In the genomic region with DNA sequence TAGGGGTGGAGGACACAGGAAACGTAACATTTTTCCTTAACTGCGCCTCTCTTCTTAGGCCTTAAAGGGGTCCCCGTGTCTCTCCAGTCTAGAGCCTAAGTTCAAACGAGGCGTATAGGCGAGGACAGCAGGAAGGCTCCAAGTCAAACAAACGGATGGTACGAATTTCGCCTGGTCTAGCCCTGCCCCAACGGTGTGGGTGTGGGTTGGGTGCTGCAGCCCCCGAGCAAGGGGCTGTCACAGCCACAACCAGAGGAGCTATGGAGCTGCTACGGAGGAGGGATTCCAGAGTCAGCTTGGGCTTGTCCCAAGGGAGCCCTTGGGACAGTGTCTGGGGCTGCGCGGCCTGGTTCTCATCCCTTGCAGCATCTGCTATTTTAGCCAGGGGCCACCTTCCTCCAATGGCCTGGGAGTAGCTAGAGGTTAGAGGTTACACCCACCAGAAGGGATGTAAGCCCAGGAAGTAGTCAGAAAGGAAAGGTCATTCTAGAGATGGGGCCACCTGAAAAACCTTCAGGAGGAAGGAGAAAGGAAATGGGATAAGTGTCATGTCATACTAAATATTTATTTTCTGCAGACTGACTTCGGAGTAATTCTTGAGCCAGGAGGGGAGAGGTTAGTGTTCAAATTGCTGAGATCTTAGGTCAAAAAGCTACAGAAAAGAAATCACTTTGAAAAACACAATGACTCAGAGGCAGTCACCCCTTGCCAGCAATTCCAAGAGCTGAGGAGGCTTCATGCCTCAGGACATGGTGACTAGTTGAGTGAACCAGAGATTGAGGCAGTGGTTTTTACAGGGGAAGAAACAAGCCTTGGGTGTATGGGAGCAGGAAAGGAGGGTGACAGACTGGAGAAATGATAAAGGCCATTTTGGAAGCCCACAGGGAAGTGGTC, we compare ENCODE assay signal across 8 cellular contexts. TPM values are rescaled to one million over a fixed set of nuclear protein-coding genes. Genes with fewer than 3 reads are reported as not detected.
DNase-seq lines count a peak whose midpoint lies in the region; ATAC-seq and TF ChIP-seq lines count a peak whose summit lies in the region.

No MANE protein-coding gene starts in this region.

- no peaks in the 10 kb centered on the region for H3K79me2 ChIP-seq in HCT116 (ENCODE audit: insufficient read depth, low read length)

- H3K27ac Mint-ChIP-seq in activated CD4-positive, alpha-beta T cell treated with anti-CD3 and anti-CD28 coated beads, Interleukin-2, amount 10 ng/mL, durations not matched to agents 7 days and 5 days, result peak overlapping the region; percentile 97

- POLR2A ChIA-PET in BJ (lab: Charles Lee), result interaction anchor here (0.5 to 1.1 kb wide), 3 partner anchors 39 to 278 kb away, joined by 3 to 9 read pairs (median 3); a partner anchor contains a TSS
- POLR2A ChIA-PET in HCT116 (lab: Charles Lee), result interaction anchor here (0.6 to 4.0 kb wide), 9 partner anchors 8 to 278 kb away, joined by 3 to 24 read pairs (median 5); a partner anchor contains a TSS
- POLR2A ChIA-PET in activated CD4-positive, alpha-beta T cell treated with anti-CD3 and anti-CD28 coated beads, Interleukin-2, amount 10 ng/mL, durations not matched to agents 7 days and 5 days (lab: Charles Lee), result interaction anchor here (0.6 to 2.2 kb wide), 4 partner anchors 22 to 217 kb away, joined by 3 to 7 read pairs (median 4); a partner anchor contains a TSS

- peak overlapping the region; percentile 56 for H3K4me3 ChIP-seq in BJ (ENCODE audit: low read depth, low read length)
- peak overlapping the region; percentile 74 to 85 for H3K4me3 ChIP-seq in HCT116 (replicated peaks in 1 of 2; ENCODE audit: low read depth in 1 of 2, low read length in 2 of 2)
- peak overlapping the region; percentile 64 to 87 for H3K4me3 ChIP-seq in foreskin fibroblast (ENCODE audit: low read depth in 1 of 2, low read length in 2 of 2)
- H3K4me3 ChIP-seq in ovary, result peak overlapping the region; percentile 62

- H4K20me1 ChIP-seq in HCT116 (ENCODE audit: insufficient read depth), result no peaks in the 10 kb centered on the region

- H3K9ac ChIP-seq in HCT116 (ENCODE audit: low read length), result peak overlapping the region; percentile 88

- DNase-seq in BJ (ENCODE audit: low read depth), result peak; percentile 75
- no peak for DNase-seq in HCT116 (ENCODE audit: low read depth, low spot score)
- peak; percentile 10 for DNase-seq in activated CD4-positive, alpha-beta T cell treated with anti-CD3 and anti-CD28 coated beads, Interleukin-2, amount 10 ng/mL, durations not matched to agents 7 days and 5 days
- peak; percentile 88 to 94 for DNase-seq in foreskin fibroblast
- DNase-seq in ovary, result peak in 3 of 5 donors; percentile 41 to 53 (median 47)
- no peak for DNase-seq in SIG-M5 (lab: John Stamatoyannopoulos, UW)
- no peak for DNase-seq in hippocampal formation (lab: John Stamatoyannopoulos, UW)

- CTCF ChIA-PET in BJ (lab: Yijun Ruan, JAX), result interaction anchor here (0.7 to 4.2 kb wide), 19 partner anchors 10 to 276 kb away, joined by 3 to 33 read pairs (median 5); a partner anchor contains a TSS
- CTCF ChIA-PET in HCT116 (lab: Charles Lee), result interaction anchor here (0.7 to 4.3 kb wide), 9 partner anchors 11 to 235 kb away, joined by 3 to 49 read pairs (median 10); no protein-coding TSS in a partner anchor
- CTCF ChIA-PET in activated CD4-positive, alpha-beta T cell treated with anti-CD3 and anti-CD28 coated beads, Interleukin-2, amount 10 ng/mL, durations not matched to agents 7 days and 5 days (lab: Charles Lee), result interaction anchor here (0.7 to 4.3 kb wide), 16 partner anchors 12 to 130 kb away, joined by 3 to 30 read pairs (median 8); a partner anchor contains a TSS

- no peaks in the 10 kb centered on the region for H3K9me3 ChIP-seq in HCT116 (ENCODE audit: control insufficient read depth in 1 of 2, insufficient read depth in 1 of 2, low read depth in 1 of 2, low read length in 2 of 2)
- no peaks in the 10 kb centered on the region for H3K9me3 ChIP-seq in ovary

- BruUV-seq in HCT116 (replicated peaks; lab: Mats Ljungman, UMichigan), result TSS peak; percentile 75

- peak overlapping the region; percentile 90 for H3K27ac ChIP-seq in HCT116 (ENCODE audit: low read depth, low read length)
- H3K27ac ChIP-seq in ovary, result peak overlapping the region; percentile 78 to 84

- H2AFZ ChIP-seq in HCT116 (ENCODE audit: low read depth, low read length, poor library complexity, severe bottlenecking), result no peak overlapping the region

- TF ChIP-seq CTCF in BJ (IDR thresholded peaks at IDR 0.05; ENCODE audit: insufficient read depth, low read depth, low read length) (no peak), HCT116 (IDR thresholded peaks at IDR 0.05 in 2 of 3, conservative IDR thresholded peaks at IDR 0.05 in 1 of 3; ENCODE audit: borderline replicate concordance in 1 of 3, insufficient read depth in 1 of 3, low read depth in 2 of 3, low read length in 2 of 3) (no peak), foreskin fibroblast (IDR thresholded peaks at IDR 0.05; ENCODE audit: low read depth, low read length) (no peak), ovary (IDR thresholded peaks at IDR 0.05) (no peak)

- H3K27me3 ChIP-seq in BJ (ENCODE audit: control insufficient read depth, insufficient read depth, low read length) (no peaks in the 10 kb centered on the region), HCT116 (ENCODE audit: insufficient read depth, low read length) (no peaks in the 10 kb centered on the region), ovary (no peaks in the 10 kb centered on the region)

- RAD21 ChIA-PET in HCT116 (lab: Charles Lee; ENCODE audit: low non-redundant PET in 1 of 2, low total read pairs in 2 of 2, uncharacterized antibody in 2 of 2, unreplicated experiment in 2 of 2), result no interaction called here

- H3K36me3 Mint-ChIP-seq in activated CD4-positive, alpha-beta T cell treated with anti-CD3 and anti-CD28 coated beads, Interleukin-2, amount 10 ng/mL, durations not matched to agents 7 days and 5 days (ENCODE audit: low read depth), result peaks cover 28% of the 10 kb centered on the region

- peak overlapping the region; percentile 86 for H3K4me3 Mint-ChIP-seq in activated CD4-positive, alpha-beta T cell treated with anti-CD3 and anti-CD28 coated beads, Interleukin-2, amount 10 ng/mL, durations not matched to agents 7 days and 5 days

- no peak for TF ChIP-seq EP300 in ovary (IDR thresholded peaks at IDR 0.05)

- intact Hi-C loops in HCT116 (cut with micrococcal nuclease), result loop anchor here (1.0 to 2.0 kb wide), 4 partner anchors 45 to 250 kb away; a partner anchor contains a TSS
- intact Hi-C loops in ovary (cut with DNase I), result loop anchor here (2.0 to 10.0 kb wide), 5 partner anchors 87 to 245 kb away; a partner anchor contains a TSS

- ATAC-seq in HCT116 (peak; percentile 2; the same call in 1 of the 2 replicates), GM19463 (IDR thresholded peaks at IDR 0.05; ENCODE audit: unreplicated experiment) (no peak)

- no peaks in the 10 kb centered on the region for H3K9me2 ChIP-seq in HCT116 (ENCODE audit: insufficient read depth)

- peaks cover 4% of the 10 kb centered on the region for H3K27me3 Mint-ChIP-seq in activated CD4-positive, alpha-beta T cell treated with anti-CD3 and anti-CD28 coated beads, Interleukin-2, amount 10 ng/mL, durations not matched to agents 7 days and 5 days

- TF ChIP-seq POLR2A in HCT116 (IDR thresholded peaks at IDR 0.05; ENCODE audit: borderline replicate concordance, extremely low read depth, insufficient read depth, insufficient read length) (no peak), ovary (IDR thresholded peaks at IDR 0.05) (no peak)

- 9 to 17% (median 12%) methylated on average over 14 to 15 of the region's 15 CpGs for WGBS in ovary, 3 donors

- peaks cover 16 to 38% of the 10 kb centered on the region in 2 experiments for H3K4me1 ChIP-seq in HCT116 (ENCODE audit: control insufficient read depth in 1 of 2, insufficient read depth in 2 of 2, low read length in 2 of 2)
- peaks cover 3% of the 10 kb centered on the region for H3K4me1 ChIP-seq in ovary (ENCODE audit: insufficient read depth)

- no peaks in the 10 kb centered on the region for H3K36me3 ChIP-seq in BJ (ENCODE audit: control insufficient read depth, insufficient read depth, low read length)
- no peaks in the 10 kb centered on the region for H3K36me3 ChIP-seq in HCT116 (ENCODE audit: control insufficient read depth in 1 of 2, insufficient read depth in 2 of 2, low read length in 2 of 2)
- no peaks in the 10 kb centered on the region for H3K36me3 ChIP-seq in ovary

- H3K9me3 Mint-ChIP-seq in activated CD4-positive, alpha-beta T cell treated with anti-CD3 and anti-CD28 coated beads, Interleukin-2, amount 10 ng/mL, durations not matched to agents 7 days and 5 days, result no peaks in the 10 kb centered on the region

- no peak for TF ChIP-seq RAD21 in HCT116 (IDR thresholded peaks at IDR 0.05; ENCODE audit: low read depth)

- peak overlapping the region; percentile 99 for H3K4me2 ChIP-seq in HCT116 (ENCODE audit: low read length)

- H3K4me1 Mint-ChIP-seq in activated CD4-positive, alpha-beta T cell treated with anti-CD3 and anti-CD28 coated beads, Interleukin-2, amount 10 ng/mL, durations not matched to agents 7 days and 5 days, result peaks cover 39% of the 10 kb centered on the region

RNA-seq across cellular contexts. Expression of a gene that starts 21.7 kb away (rescaled TPM):
- polyA plus RNA-seq in BJ (2011; rRNA removed), result 63.2 and 89.8 TPM in 2 replicates
- polyA minus RNA-seq in BJ (2011; rRNA and poly(A)+ RNA removed), result 49.2 and 70.9 TPM in 2 replicates
- 58.2 TPM for total RNA-seq in HCT116 (2021; ENCODE audit: unreplicated experiment)
- polyA plus RNA-seq in HCT116 (2012), result 46.5 and 55.7 TPM in 2 replicates
- total RNA-seq in activated CD4-positive, alpha-beta T cell treated with anti-CD3 and anti-CD28 coated beads, Interleukin-2, amount 10 ng/mL, durations not matched to agents 7 days and 5 days, result 10 to 100 TPM; 79.1 to 84.0 TPM
- 10 to 100 TPM; 24.0 to 55.6 (median 45.2) TPM for total RNA-seq in ovary
- polyA plus RNA-seq in ovary, result 10 to 100 TPM; 39.5 to 56.7 TPM

RNA-seq across cellular contexts. Expression of a gene that starts 21.9 kb away (rescaled TPM):
- 6,221 and 6,433 TPM in 2 replicates for polyA plus RNA-seq in BJ (2011; rRNA removed)
- 565 and 1,108 TPM in 2 replicates for polyA minus RNA-seq in BJ (2011; rRNA and poly(A)+ RNA removed)
- total RNA-seq in HCT116 (2021; ENCODE audit: unreplicated experiment), result 4,062 TPM
- 10,667 and 12,933 TPM in 2 replicates for polyA plus RNA-seq in HCT116 (2012)
- total RNA-seq in activated CD4-positive, alpha-beta T cell treated with anti-CD3 and anti-CD28 coated beads, Interleukin-2, amount 10 ng/mL, durations not matched to agents 7 days and 5 days, result 1,000 to 10,000 TPM; 2,438 to 3,135 TPM
- total RNA-seq in ovary, result 1,000 to 10,000 TPM; 4,177 to 8,845 (median 4,854) TPM
- over 10,000 TPM in 1 of 2 donors, 1,000 to 10,000 TPM in 1; 6,405 to 11,953 TPM for polyA plus RNA-seq in ovary

RNA-seq across cellular contexts. Expression of a gene that starts 26.9 kb away (rescaled TPM):
- polyA plus RNA-seq in BJ (2011; rRNA removed) (2.2 and 4.0 TPM in 2 replicates), ovary (1 to 10 TPM; 2.7 to 7.4 TPM)
- polyA minus RNA-seq in BJ (2011; rRNA and poly(A)+ RNA removed), result 2.2 and 2.6 TPM in 2 replicates
- total RNA-seq in HCT116 (2021; ENCODE audit: unreplicated experiment) (1.9 TPM), ovary (10 to 100 TPM in 2 of 7 donors, 1 to 10 TPM in 5; 4.3 to 10.6 (median 6.9) TPM)
- 0.52 and 1.3 TPM in 2 replicates for polyA plus RNA-seq in HCT116 (2012)
- total RNA-seq in activated CD4-positive, alpha-beta T cell treated with anti-CD3 and anti-CD28 coated beads, Interleukin-2, amount 10 ng/mL, durations not matched to agents 7 days and 5 days, result 10 to 100 TPM; 18.3 to 21.5 TPM

RNA-seq across cellular contexts. Expression of a gene that starts 39.1 kb away (rescaled TPM):
- 45.6 and 78.9 TPM in 2 replicates for polyA plus RNA-seq in BJ (2011; rRNA removed)
- polyA minus RNA-seq in BJ (2011; rRNA and poly(A)+ RNA removed), result 50.6 and 91.6 TPM in 2 replicates
- total RNA-seq in HCT116 (2021; ENCODE audit: unreplicated experiment), result 90.6 TPM
- polyA plus RNA-seq in HCT116 (2012), result 60.4 and 68.7 TPM in 2 replicates
- total RNA-seq in activated CD4-positive, alpha-beta T cell treated with anti-CD3 and anti-CD28 coated beads, Interleukin-2, amount 10 ng/mL, durations not matched to agents 7 days and 5 days, result 10 to 100 TPM; 53.4 to 54.8 TPM
- total RNA-seq in ovary, result 10 to 100 TPM; 29.1 to 58.5 (median 35.0) TPM
- polyA plus RNA-seq in ovary, result 10 to 100 TPM; 25.5 to 27.0 TPM

RNA-seq across cellular contexts. Expression of a gene that starts 39.4 kb away (rescaled TPM):
- polyA plus RNA-seq in BJ (2011; rRNA removed) (49.0 and 55.5 TPM in 2 replicates), ovary (10 to 100 TPM; 80.3 to 83.0 TPM)
- polyA minus RNA-seq in BJ (2011; rRNA and poly(A)+ RNA removed), result 7.4 and 10.3 TPM in 2 replicates
- total RNA-seq in HCT116 (2021; ENCODE audit: unreplicated experiment) (90.5 TPM), ovary (10 to 100 TPM in 6 of 7 donors, 1 to 10 TPM in 1; 9.8 to 46.8 (median 42.0) TPM)
- 60.4 and 84.0 TPM in 2 replicates for polyA plus RNA-seq in HCT116 (2012)
- total RNA-seq in activated CD4-positive, alpha-beta T cell treated with anti-CD3 and anti-CD28 coated beads, Interleukin-2, amount 10 ng/mL, durations not matched to agents 7 days and 5 days, result 10 to 100 TPM; 57.0 to 67.2 TPM

Comparison
In these comparisons a context has a peak if more than half of its experiments do, and no peak if none do; other contexts are left out.
1. DNase-seq: peak in BJ (single experiment), activated CD4-positive, alpha-beta T cell treated with anti-CD3 and anti-CD28 coated beads, Interleukin-2, amount 10 ng/mL, durations not matched to agents 7 days and 5 days (single experiment), foreskin fibroblast (2 of 2) and ovary (3 of 5); none in HCT116 (single experiment), SIG-M5 (single experiment) and hippocampal formation (0 of 2).
2. Peak in every context shown above with its lines, with median percentiles within 50 percentile points of each other: H3K4me3 ChIP-seq.